Comparison of ENCODE assay signal across 2 cellular contexts in the genomic region with DNA sequence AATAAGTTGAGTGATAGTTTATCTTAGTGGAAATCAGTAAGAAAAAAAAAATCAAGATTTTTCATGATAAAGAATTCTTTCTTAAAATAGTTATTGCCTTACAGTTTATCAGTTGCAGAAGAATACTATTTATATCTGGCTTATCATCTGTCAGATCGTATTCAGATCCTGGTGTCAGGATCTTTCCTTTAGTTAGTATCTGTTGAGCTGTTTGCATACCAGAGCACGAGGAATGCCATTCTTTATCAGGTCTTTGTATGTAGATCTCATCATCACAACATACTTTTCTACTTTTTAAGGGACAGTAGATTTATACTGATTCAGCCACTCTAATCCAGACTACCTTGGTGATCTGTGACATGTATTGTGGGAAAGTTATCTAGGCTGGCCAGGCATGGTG.
TF ChIP-seq lines count a peak whose summit lies in the region.

No MANE protein-coding gene starts in this region.

TF ChIP-seq in SK-N-SH, 30 proteins besides CTCF, POLR2A, EP300 and RAD21:
- TF ChIP-seq, protein P1, sequence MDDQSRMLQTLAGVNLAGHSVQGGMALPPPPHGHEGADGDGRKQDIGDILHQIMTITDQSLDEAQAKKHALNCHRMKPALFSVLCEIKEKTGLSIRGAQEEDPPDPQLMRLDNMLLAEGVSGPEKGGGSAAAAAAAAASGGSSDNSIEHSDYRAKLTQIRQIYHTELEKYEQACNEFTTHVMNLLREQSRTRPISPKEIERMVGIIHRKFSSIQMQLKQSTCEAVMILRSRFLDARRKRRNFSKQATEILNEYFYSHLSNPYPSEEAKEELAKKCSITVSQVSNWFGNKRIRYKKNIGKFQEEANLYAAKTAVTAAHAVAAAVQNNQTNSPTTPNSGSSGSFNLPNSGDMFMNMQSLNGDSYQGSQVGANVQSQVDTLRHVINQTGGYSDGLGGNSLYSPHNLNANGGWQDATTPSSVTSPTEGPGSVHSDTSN (IDR thresholded peaks at IDR 0.05), result peak; percentile 22; the same call in 1 of the 2 replicates
- TF ChIP-seq ELF1 (IDR thresholded peaks at IDR 0.05), result no peak

TF ChIP-seq in SK-N-SH treated with all-trans-retinoic acid at 6 μM for 48 hours, 23 proteins besides CTCF, POLR2A, EP300 and RAD21:
- no peak for TF ChIP-seq GLIS3 (CRISPR knock-in tag; IDR thresholded peaks at IDR 0.05)
- TF ChIP-seq CSDC2 (CRISPR knock-in tag; IDR thresholded peaks at IDR 0.05), result no peak
- no peak for TF ChIP-seq OSR1 (CRISPR knock-in tag; IDR thresholded peaks at IDR 0.05)
- TF ChIP-seq, protein P2, sequence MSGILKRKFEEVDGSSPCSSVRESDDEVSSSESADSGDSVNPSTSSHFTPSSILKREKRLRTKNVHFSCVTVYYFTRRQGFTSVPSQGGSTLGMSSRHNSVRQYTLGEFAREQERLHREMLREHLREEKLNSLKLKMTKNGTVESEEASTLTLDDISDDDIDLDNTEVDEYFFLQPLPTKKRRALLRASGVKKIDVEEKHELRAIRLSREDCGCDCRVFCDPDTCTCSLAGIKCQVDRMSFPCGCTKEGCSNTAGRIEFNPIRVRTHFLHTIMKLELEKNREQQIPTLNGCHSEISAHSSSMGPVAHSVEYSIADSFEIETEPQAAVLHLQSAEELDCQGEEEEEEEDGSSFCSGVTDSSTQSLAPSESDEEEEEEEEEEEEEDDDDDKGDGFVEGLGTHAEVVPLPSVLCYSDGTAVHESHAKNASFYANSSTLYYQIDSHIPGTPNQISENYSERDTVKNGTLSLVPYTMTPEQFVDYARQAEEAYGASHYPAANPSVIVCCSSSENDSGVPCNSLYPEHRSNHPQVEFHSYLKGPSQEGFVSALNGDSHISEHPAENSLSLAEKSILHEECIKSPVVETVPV (CRISPR knock-in tag; IDR thresholded peaks at IDR 0.05), result no peak
- no peak for TF ChIP-seq ZNF70 (CRISPR knock-in tag; IDR thresholded peaks at IDR 0.05)
- no peak for TF ChIP-seq ZFP3 (CRISPR knock-in tag; IDR thresholded peaks at IDR 0.05)
- no peak for TF ChIP-seq ARNTL (CRISPR knock-in tag; IDR thresholded peaks at IDR 0.05; ENCODE audit: borderline replicate concordance, low read depth)
- no peak for TF ChIP-seq TCF4 (CRISPR knock-in tag; IDR thresholded peaks at IDR 0.05; ENCODE audit: borderline replicate concordance)
- TF ChIP-seq, protein P3, sequence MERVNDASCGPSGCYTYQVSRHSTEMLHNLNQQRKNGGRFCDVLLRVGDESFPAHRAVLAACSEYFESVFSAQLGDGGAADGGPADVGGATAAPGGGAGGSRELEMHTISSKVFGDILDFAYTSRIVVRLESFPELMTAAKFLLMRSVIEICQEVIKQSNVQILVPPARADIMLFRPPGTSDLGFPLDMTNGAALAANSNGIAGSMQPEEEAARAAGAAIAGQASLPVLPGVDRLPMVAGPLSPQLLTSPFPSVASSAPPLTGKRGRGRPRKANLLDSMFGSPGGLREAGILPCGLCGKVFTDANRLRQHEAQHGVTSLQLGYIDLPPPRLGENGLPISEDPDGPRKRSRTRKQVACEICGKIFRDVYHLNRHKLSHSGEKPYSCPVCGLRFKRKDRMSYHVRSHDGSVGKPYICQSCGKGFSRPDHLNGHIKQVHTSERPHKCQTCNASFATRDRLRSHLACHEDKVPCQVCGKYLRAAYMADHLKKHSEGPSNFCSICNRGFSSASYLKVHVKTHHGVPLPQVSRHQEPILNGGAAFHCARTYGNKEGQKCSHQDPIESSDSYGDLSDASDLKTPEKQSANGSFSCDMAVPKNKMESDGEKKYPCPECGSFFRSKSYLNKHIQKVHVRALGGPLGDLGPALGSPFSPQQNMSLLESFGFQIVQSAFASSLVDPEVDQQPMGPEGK (CRISPR knock-in tag; IDR thresholded peaks at IDR 0.05; ENCODE audit: borderline replicate concordance), result no peak
- no peak for TF ChIP-seq PPARA (CRISPR knock-in tag; IDR thresholded peaks at IDR 0.05; ENCODE audit: borderline replicate concordance)
- no peak for TF ChIP-seq ZNF8 (CRISPR knock-in tag; IDR thresholded peaks at IDR 0.05)
- TF ChIP-seq, protein P4, sequence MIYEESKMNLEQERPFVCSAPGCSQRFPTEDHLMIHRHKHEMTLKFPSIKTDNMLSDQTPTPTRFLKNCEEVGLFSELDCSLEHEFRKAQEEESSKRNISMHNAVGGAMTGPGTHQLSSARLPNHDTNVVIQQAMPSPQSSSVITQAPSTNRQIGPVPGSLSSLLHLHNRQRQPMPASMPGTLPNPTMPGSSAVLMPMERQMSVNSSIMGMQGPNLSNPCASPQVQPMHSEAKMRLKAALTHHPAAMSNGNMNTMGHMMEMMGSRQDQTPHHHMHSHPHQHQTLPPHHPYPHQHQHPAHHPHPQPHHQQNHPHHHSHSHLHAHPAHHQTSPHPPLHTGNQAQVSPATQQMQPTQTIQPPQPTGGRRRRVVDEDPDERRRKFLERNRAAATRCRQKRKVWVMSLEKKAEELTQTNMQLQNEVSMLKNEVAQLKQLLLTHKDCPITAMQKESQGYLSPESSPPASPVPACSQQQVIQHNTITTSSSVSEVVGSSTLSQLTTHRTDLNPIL (CRISPR knock-in tag; IDR thresholded peaks at IDR 0.05; ENCODE audit: low read depth), result no peak
- TF ChIP-seq ISL1 (CRISPR knock-in tag; IDR thresholded peaks at IDR 0.05), result no peak
- TF ChIP-seq ZFP30 (CRISPR knock-in tag; IDR thresholded peaks at IDR 0.05), result no peak
- no peak for TF ChIP-seq ESRRG (CRISPR knock-in tag; IDR thresholded peaks at IDR 0.05)
- TF ChIP-seq, protein P5, sequence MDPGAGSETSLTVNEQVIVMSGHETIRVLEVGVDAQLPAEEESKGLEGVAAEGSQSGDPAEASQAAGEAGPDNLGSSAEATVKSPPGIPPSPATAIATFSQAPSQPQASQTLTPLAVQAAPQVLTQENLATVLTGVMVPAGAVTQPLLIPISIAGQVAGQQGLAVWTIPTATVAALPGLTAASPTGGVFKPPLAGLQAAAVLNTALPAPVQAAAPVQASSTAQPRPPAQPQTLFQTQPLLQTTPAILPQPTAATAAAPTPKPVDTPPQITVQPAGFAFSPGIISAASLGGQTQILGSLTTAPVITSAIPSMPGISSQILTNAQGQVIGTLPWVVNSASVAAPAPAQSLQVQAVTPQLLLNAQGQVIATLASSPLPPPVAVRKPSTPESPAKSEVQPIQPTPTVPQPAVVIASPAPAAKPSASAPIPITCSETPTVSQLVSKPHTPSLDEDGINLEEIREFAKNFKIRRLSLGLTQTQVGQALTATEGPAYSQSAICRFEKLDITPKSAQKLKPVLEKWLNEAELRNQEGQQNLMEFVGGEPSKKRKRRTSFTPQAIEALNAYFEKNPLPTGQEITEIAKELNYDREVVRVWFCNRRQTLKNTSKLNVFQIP (CRISPR knock-in tag; IDR thresholded peaks at IDR 0.05; ENCODE audit: borderline replicate concordance, low read depth), result no peak
- no peak for TF ChIP-seq ZNF565 (CRISPR knock-in tag; conservative IDR thresholded peaks at IDR 0.05; ENCODE audit: low read depth)
TF ChIP-seq in SK-N-SH treated with all-trans-retinoic acid at 6 μM for 48 hours: peak in this region for 0.
